ENCODE assay signal across 17 cellular contexts in the genomic region with DNA sequence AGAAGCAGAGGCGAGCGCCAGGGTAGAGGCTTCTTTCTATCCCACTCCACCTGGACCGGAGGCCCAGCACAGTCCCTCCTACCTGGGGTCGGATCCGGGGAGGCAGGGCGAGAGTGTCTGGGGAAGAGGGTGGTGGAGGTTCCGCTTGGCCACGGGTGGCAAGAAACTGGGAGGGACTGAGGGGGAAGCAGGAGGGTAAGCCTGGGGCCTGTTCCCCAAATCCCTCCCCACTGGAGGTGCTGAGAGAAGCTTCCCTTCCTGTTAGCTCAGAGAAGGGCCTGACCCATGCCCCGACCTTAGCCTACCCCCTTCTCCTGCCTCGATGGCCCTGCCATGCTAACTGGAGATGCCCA. TPM values are rescaled to one million over a fixed set of nuclear protein-coding genes. Genes with fewer than 3 reads are reported as not detected.
DNase-seq lines count a peak whose midpoint lies in the region; ATAC-seq and TF ChIP-seq lines count a peak whose summit lies in the region.
"Had no signal": no experiment of that assay in that cellular context is flagged by ENCODE, and none has a peak within 500 bp of the region (broad histone marks: within the 10 kb centered on the region; RNA-seq: fewer than 3 reads in every experiment).

No MANE protein-coding gene starts in this region.

- no peak overlapping the region for H3K14ac ChIP-seq in mesenchymal stem cell (ENCODE audit: low read length in 2 of 2)

- no peak overlapping the region for H2BK5ac ChIP-seq in mesenchymal stem cell (ENCODE audit: low read depth, low read length, poor library complexity, severe bottlenecking)

- H3K4ac ChIP-seq in mesenchymal stem cell (ENCODE audit: low read depth in 1 of 2, low read length in 2 of 2), result no peak overlapping the region

- no peak overlapping the region for H3K23ac ChIP-seq in mesenchymal stem cell (ENCODE audit: low read length in 2 of 2)

- CTCF ChIA-PET in WTC11 (lab: Charles Lee), result interaction anchor here (1.0 to 6.8 kb wide), 14 partner anchors 10 to 240 kb away, joined by 3 to 65 read pairs (median 10); a partner anchor contains a TSS
- CTCF ChIA-PET in activated CD8-positive, alpha-beta T cell treated with anti-CD3 and anti-CD28 coated beads, Interleukin-2, amount 10 ng/mL, durations not matched to agents 7 days and 5 days (lab: Charles Lee), result no interaction called here

- H2BK12ac ChIP-seq in mesenchymal stem cell (ENCODE audit: low read length in 2 of 2), result no peak overlapping the region

- no peak overlapping the region for H3K4me2 ChIP-seq in mesenchymal stem cell (ENCODE audit: low read length, poor library complexity, severe bottlenecking)
- peak overlapping the region; percentile 88 for H3K4me2 ChIP-seq in smooth muscle cell

- ATAC-seq in WTC11, result no peak
- ATAC-seq in activated CD8-positive, alpha-beta T cell treated with anti-CD3 and anti-CD28 coated beads, Interleukin-2, amount 10 ng/mL, durations not matched to agents 7 days and 5 days, result no peak
- no peak for ATAC-seq in GM21360 (IDR thresholded peaks at IDR 0.05; ENCODE audit: unreplicated experiment)

- no peak overlapping the region for H2AK5ac ChIP-seq in mesenchymal stem cell (ENCODE audit: low read length, severe bottlenecking)

- H2BK15ac ChIP-seq in mesenchymal stem cell (ENCODE audit: low read depth, poor library complexity, severe bottlenecking), result peak overlapping the region; percentile 30

- H3K36me3 ChIP-seq in mesenchymal stem cell (ENCODE audit: control insufficient read depth in 1 of 2, insufficient read depth in 2 of 2, low read depth in 1 of 2, low read length in 2 of 2) (no peaks in the 10 kb centered on the region), smooth muscle cell (ENCODE audit: low read depth) (no peaks in the 10 kb centered on the region)
- H3K36me3 ChIP-seq: Peyer's patch had no signal

- no peaks in the 10 kb centered on the region for H3K79me1 ChIP-seq in mesenchymal stem cell (replicated peaks; ENCODE audit: low read length, poor library complexity, severe bottlenecking)

- no peak overlapping the region for H3K9ac ChIP-seq in mesenchymal stem cell (ENCODE audit: low read length)
- no peak overlapping the region for H3K9ac ChIP-seq in smooth muscle cell (ENCODE audit: low read depth)

- no peak overlapping the region for H4K8ac ChIP-seq in mesenchymal stem cell (ENCODE audit: low read length)

- no peak overlapping the region for H2BK120ac ChIP-seq in mesenchymal stem cell (ENCODE audit: low read depth, low read length)

- H3K9me3 ChIP-seq in mesenchymal stem cell (ENCODE audit: control insufficient read depth, low read length) (no peaks in the 10 kb centered on the region), smooth muscle cell (replicated peaks; ENCODE audit: low read depth) (no peaks in the 10 kb centered on the region)
- H3K9me3 ChIP-seq: Peyer's patch had no signal

- H3K4me1 ChIP-seq in mesenchymal stem cell (ENCODE audit: control insufficient read depth, insufficient read depth, low read depth, low read length) (peaks cover 52% of the 10 kb centered on the region), smooth muscle cell (ENCODE audit: low read depth) (peaks cover 25% of the 10 kb centered on the region)

- H3K27ac Mint-ChIP-seq in WTC11, result no peak overlapping the region
- no peak overlapping the region for H3K27ac Mint-ChIP-seq in activated CD8-positive, alpha-beta T cell treated with anti-CD3 and anti-CD28 coated beads, Interleukin-2, amount 10 ng/mL, durations not matched to agents 7 days and 5 days
- H3K27ac Mint-ChIP-seq in activated T-helper 1 cell treated with anti-CD3 and anti-CD28 coated beads, Interleukin-12 subunit alpha, Interleukin-12 subunit beta, Interleukin-2, Interleukin-4 antibody, amounts not matched to agents 30 ng/mL and 10 ng/mL and 1 ng/mL, durations not matched to agents 14 hours and 24 hours and 36 hours, result no peak overlapping the region
- H3K27ac Mint-ChIP-seq: activated naive CD4-positive, alpha-beta T cell treated with anti-CD3 and anti-CD28 coated beads, Interleukin-2, amount 50 U/mL, for 24 hours; immature natural killer cell had no signal

- 78% methylated on average over 7 of the region's 10 CpGs for WGBS in mesenchymal stem cell
- 84% methylated on average over 10 of the region's 10 CpGs for WGBS in smooth muscle cell (ENCODE audit: low lambda C conversion rate)

- H3K27me3 ChIP-seq in mesenchymal stem cell (ENCODE audit: control insufficient read depth in 1 of 2, insufficient read depth in 1 of 2, low read length in 2 of 2) (peaks cover 15 to 81% of the 10 kb centered on the region in 2 experiments), smooth muscle cell (ENCODE audit: low read depth) (peaks cover 13% of the 10 kb centered on the region)
- H3K27me3 ChIP-seq: Peyer's patch had no signal

- H3K27me3 Mint-ChIP-seq in WTC11 (ENCODE audit: low read depth), result peaks cover 59% of the 10 kb centered on the region
- H3K27me3 Mint-ChIP-seq in activated CD8-positive, alpha-beta T cell treated with anti-CD3 and anti-CD28 coated beads, Interleukin-2, amount 10 ng/mL, durations not matched to agents 7 days and 5 days (ENCODE audit: low read depth), result peaks cover 35% of the 10 kb centered on the region
- peaks cover 33% of the 10 kb centered on the region for H3K27me3 Mint-ChIP-seq in activated T-helper 1 cell treated with anti-CD3 and anti-CD28 coated beads, Interleukin-12 subunit alpha, Interleukin-12 subunit beta, Interleukin-2, Interleukin-4 antibody, amounts not matched to agents 30 ng/mL and 10 ng/mL and 1 ng/mL, durations not matched to agents 14 hours and 24 hours and 36 hours (ENCODE audit: insufficient read depth)

- H3K4me3 ChIP-seq in mesenchymal stem cell (ENCODE audit: insufficient read depth in 1 of 2, low read depth in 1 of 2, low read length in 2 of 2) (no peak overlapping the region), smooth muscle cell (no peak overlapping the region)

- TF ChIP-seq CTCF in WTC11 (IDR thresholded peaks at IDR 0.05) (no peak), smooth muscle cell (IDR thresholded peaks at IDR 0.05; ENCODE audit: borderline replicate concordance, insufficient read depth, poor library complexity, severe bottlenecking) (no peak)

- POLR2A ChIA-PET in WTC11 (lab: Charles Lee), result interaction anchor here (1.5 kb wide), 1 partner anchor 68 kb away, joined by 3 read pairs; a partner anchor contains a TSS
- POLR2A ChIA-PET in activated CD8-positive, alpha-beta T cell treated with anti-CD3 and anti-CD28 coated beads, Interleukin-2, amount 10 ng/mL, durations not matched to agents 7 days and 5 days (lab: Charles Lee), result no interaction called here

- H3K36me3 Mint-ChIP-seq in WTC11, result no peaks in the 10 kb centered on the region
- no peaks in the 10 kb centered on the region for H3K36me3 Mint-ChIP-seq in activated CD8-positive, alpha-beta T cell treated with anti-CD3 and anti-CD28 coated beads, Interleukin-2, amount 10 ng/mL, durations not matched to agents 7 days and 5 days (ENCODE audit: low read depth)
- no peaks in the 10 kb centered on the region for H3K36me3 Mint-ChIP-seq in activated T-helper 1 cell treated with anti-CD3 and anti-CD28 coated beads, Interleukin-12 subunit alpha, Interleukin-12 subunit beta, Interleukin-2, Interleukin-4 antibody, amounts not matched to agents 30 ng/mL and 10 ng/mL and 1 ng/mL, durations not matched to agents 14 hours and 24 hours and 36 hours (ENCODE audit: low read depth)
- H3K36me3 Mint-ChIP-seq: activated naive CD4-positive, alpha-beta T cell treated with anti-CD3 and anti-CD28 coated beads, Interleukin-2, amount 50 U/mL, for 24 hours; immature natural killer cell had no signal

- DNase-seq in D341Med (ENCODE audit: low spot score), result peak; percentile 16
- no peak for DNase-seq in WTC11 (ENCODE audit: low spot score)
- no peak for DNase-seq in mesenchymal stem cell
- DNase-seq in smooth muscle cell (lab: John Stamatoyannopoulos, UW; ENCODE audit: unreplicated experiment), result no peak
- DNase-seq in activated CD8-positive, alpha-beta T cell treated with anti-CD3 and anti-CD28 coated beads, Interleukin-2, amount 10 ng/mL, durations not matched to agents 7 days and 5 days, result no peak
- no peak for DNase-seq in activated T-helper 1 cell treated with anti-CD3 and anti-CD28 coated beads, Interleukin-12 subunit alpha, Interleukin-12 subunit beta, Interleukin-2, Interleukin-4 antibody, amounts not matched to agents 30 ng/mL and 10 ng/mL and 1 ng/mL, durations not matched to agents 14 hours and 24 hours and 36 hours (ENCODE audit: low spot score)
- no peak for DNase-seq in NCI-H2171 treated with DMSO at 0.1 percent for 48 hours (lab: John Stamatoyannopoulos, UW)
- DNase-seq: activated CD4-positive, alpha-beta T cell treated with anti-CD3 and anti-CD28 coated beads for 1 hour; GOT3; immature natural killer cell; stimulated activated CD4-positive, alpha-beta T cell treated with anti-CD3 and anti-CD28 coated beads, Interleukin-2, amount 100 ng/mL, for 48 hours had no signal

- H4K20me1 ChIP-seq in smooth muscle cell (ENCODE audit: low read depth), result no peaks in the 10 kb centered on the region

- no peaks in the 10 kb centered on the region for H3F3A ChIP-seq in smooth muscle cell (ENCODE audit: low read depth)

- H2AFZ ChIP-seq in mesenchymal stem cell (ENCODE audit: low read depth, low read length), result no peak overlapping the region
- no peak overlapping the region for H2AFZ ChIP-seq in smooth muscle cell (ENCODE audit: low read depth)

- H3K27ac ChIP-seq in mesenchymal stem cell (ENCODE audit: low read length, poor library complexity, severe bottlenecking) (no peak overlapping the region), smooth muscle cell (ENCODE audit: low read depth) (no peak overlapping the region)

- no peak overlapping the region for H3K18ac ChIP-seq in mesenchymal stem cell (ENCODE audit: low read depth in 1 of 2, low read length in 2 of 2)

- H3K4me3 Mint-ChIP-seq in WTC11, result peak overlapping the region; percentile 30
- no peak overlapping the region for H3K4me3 Mint-ChIP-seq in activated CD8-positive, alpha-beta T cell treated with anti-CD3 and anti-CD28 coated beads, Interleukin-2, amount 10 ng/mL, durations not matched to agents 7 days and 5 days
- no peak overlapping the region for H3K4me3 Mint-ChIP-seq in activated T-helper 1 cell treated with anti-CD3 and anti-CD28 coated beads, Interleukin-12 subunit alpha, Interleukin-12 subunit beta, Interleukin-2, Interleukin-4 antibody, amounts not matched to agents 30 ng/mL and 10 ng/mL and 1 ng/mL, durations not matched to agents 14 hours and 24 hours and 36 hours
- H3K4me3 Mint-ChIP-seq: activated naive CD4-positive, alpha-beta T cell treated with anti-CD3 and anti-CD28 coated beads, Interleukin-2, amount 50 U/mL, for 24 hours had no signal

- H3K79me2 ChIP-seq in smooth muscle cell (ENCODE audit: low read depth), result no peaks in the 10 kb centered on the region

- H4K91ac ChIP-seq in mesenchymal stem cell (ENCODE audit: low read length), result no peak overlapping the region

- no peaks in the 10 kb centered on the region for H3K9me3 Mint-ChIP-seq in WTC11
- no peaks in the 10 kb centered on the region for H3K9me3 Mint-ChIP-seq in activated CD8-positive, alpha-beta T cell treated with anti-CD3 and anti-CD28 coated beads, Interleukin-2, amount 10 ng/mL, durations not matched to agents 7 days and 5 days (ENCODE audit: insufficient read depth)
- no peaks in the 10 kb centered on the region for H3K9me3 Mint-ChIP-seq in activated T-helper 1 cell treated with anti-CD3 and anti-CD28 coated beads, Interleukin-12 subunit alpha, Interleukin-12 subunit beta, Interleukin-2, Interleukin-4 antibody, amounts not matched to agents 30 ng/mL and 10 ng/mL and 1 ng/mL, durations not matched to agents 14 hours and 24 hours and 36 hours
- H3K9me3 Mint-ChIP-seq: activated naive CD4-positive, alpha-beta T cell treated with anti-CD3 and anti-CD28 coated beads, Interleukin-2, amount 50 U/mL, for 24 hours; immature natural killer cell had no signal

- intact Hi-C loops in activated T-helper 1 cell treated with anti-CD3 and anti-CD28 coated beads, Interleukin-12 subunit alpha, Interleukin-12 subunit beta, Interleukin-2, Interleukin-4 antibody, amounts not matched to agents 30 ng/mL and 10 ng/mL and 1 ng/mL, durations not matched to agents 14 hours and 24 hours and 36 hours (cut with micrococcal nuclease), result no loop called here

- H3K4me1 Mint-ChIP-seq in WTC11, result peaks cover 23% of the 10 kb centered on the region
- peaks cover 9% of the 10 kb centered on the region for H3K4me1 Mint-ChIP-seq in activated CD8-positive, alpha-beta T cell treated with anti-CD3 and anti-CD28 coated beads, Interleukin-2, amount 10 ng/mL, durations not matched to agents 7 days and 5 days (ENCODE audit: low read depth)
- H3K4me1 Mint-ChIP-seq in activated T-helper 1 cell treated with anti-CD3 and anti-CD28 coated beads, Interleukin-12 subunit alpha, Interleukin-12 subunit beta, Interleukin-2, Interleukin-4 antibody, amounts not matched to agents 30 ng/mL and 10 ng/mL and 1 ng/mL, durations not matched to agents 14 hours and 24 hours and 36 hours (ENCODE audit: low read depth), result peaks cover 6% of the 10 kb centered on the region

RNA-seq across cellular contexts. Expression of a gene that starts 1.8 kb away (rescaled TPM):
- 0.57 to 0.74 TPM (median 0.64 TPM) in 3 replicates for total RNA-seq in WTC11 (2021)
- polyA plus RNA-seq in mesenchymal stem cell (2013, experiment 1 of 2), result 8.2 TPM
- polyA plus RNA-seq in mesenchymal stem cell (2013, experiment 2 of 2), result 7.4 TPM
- 1.9 TPM in 2 replicates for total RNA-seq in smooth muscle cell
- polyA plus RNA-seq in smooth muscle cell, result 1.3 and 2.7 TPM in 2 replicates
- not detected for total RNA-seq in activated CD8-positive, alpha-beta T cell treated with anti-CD3 and anti-CD28 coated beads, Interleukin-2, amount 10 ng/mL, durations not matched to agents 7 days and 5 days
- total RNA-seq in activated T-helper 1 cell treated with anti-CD3 and anti-CD28 coated beads, Interleukin-12 subunit alpha, Interleukin-12 subunit beta, Interleukin-2, Interleukin-4 antibody, amounts not matched to agents 30 ng/mL and 10 ng/mL and 1 ng/mL, durations not matched to agents 14 hours and 24 hours and 36 hours, result not detected in 2 replicates
- total RNA-seq: HT1080; MCF 10A; T-helper 1 cell treated with Interleukin-12 subunit alpha and Interleukin-12 subunit beta and Interleukin-4 antibody, amounts not matched to agents 30 ng/mL and 1 ng/mL, for 36 hours had no signal

RNA-seq across cellular contexts. Expression of a gene that starts 21.2 kb away (rescaled TPM):
- total RNA-seq in WTC11 (2021), result 4.2 to 4.9 TPM (median 4.6 TPM) in 3 replicates
- polyA plus RNA-seq in mesenchymal stem cell (2013, experiment 1 of 2), result 6.6 TPM
- 6.1 TPM for polyA plus RNA-seq in mesenchymal stem cell (2013, experiment 2 of 2)
- total RNA-seq in smooth muscle cell, result 7.1 and 7.9 TPM in 2 replicates
- polyA plus RNA-seq in smooth muscle cell, result 14.2 and 15.7 TPM in 2 replicates
- total RNA-seq in activated CD8-positive, alpha-beta T cell treated with anti-CD3 and anti-CD28 coated beads, Interleukin-2, amount 10 ng/mL, durations not matched to agents 7 days and 5 days, result under 1 TPM in 1 of 2 experiments, not detected in 1; 0.26 TPM
- total RNA-seq in activated T-helper 1 cell treated with anti-CD3 and anti-CD28 coated beads, Interleukin-12 subunit alpha, Interleukin-12 subunit beta, Interleukin-2, Interleukin-4 antibody, amounts not matched to agents 30 ng/mL and 10 ng/mL and 1 ng/mL, durations not matched to agents 14 hours and 24 hours and 36 hours, result 0.76 and 0.88 TPM in 2 replicates

RNA-seq across cellular contexts. Expression of a gene that starts 35.8 kb away (rescaled TPM):
- 33.4 to 38.3 TPM (median 36.4 TPM) in 3 replicates for total RNA-seq in WTC11 (2021)
- polyA plus RNA-seq in mesenchymal stem cell (2013, experiment 1 of 2), result 0.08 TPM
- polyA plus RNA-seq in mesenchymal stem cell (2013, experiment 2 of 2), result not detected
- total RNA-seq in smooth muscle cell, result not detected in 2 replicates
- not detected in 2 replicates for polyA plus RNA-seq in smooth muscle cell
- total RNA-seq in activated CD8-positive, alpha-beta T cell treated with anti-CD3 and anti-CD28 coated beads, Interleukin-2, amount 10 ng/mL, durations not matched to agents 7 days and 5 days, result not detected
- 3.6 and 5.0 TPM in 2 replicates for total RNA-seq in activated T-helper 1 cell treated with anti-CD3 and anti-CD28 coated beads, Interleukin-12 subunit alpha, Interleukin-12 subunit beta, Interleukin-2, Interleukin-4 antibody, amounts not matched to agents 30 ng/mL and 10 ng/mL and 1 ng/mL, durations not matched to agents 14 hours and 24 hours and 36 hours
- total RNA-seq: T-helper 1 cell treated with Interleukin-12 subunit alpha and Interleukin-12 subunit beta and Interleukin-4 antibody, amounts not matched to agents 30 ng/mL and 1 ng/mL, for 36 hours had no signal
- polyA plus RNA-seq: immature natural killer cell had no signal
